18 cellular contexts compared by ENCODE assay signal in genomic region chr5:23014817-23015216, GRCh38.
DNase-seq lines count a peak whose midpoint lies in the region; ATAC-seq and TF ChIP-seq lines count a peak whose summit lies in the region.
"Had no signal": no experiment of that assay in that cellular context is flagged by ENCODE, and none has a peak within 500 bp of the region (broad histone marks: within the 10 kb centered on the region; RNA-seq: fewer than 3 reads in every experiment).

No MANE protein-coding gene starts in this region.

- H2AFZ ChIP-seq in Loucy (ENCODE audit: low read length) (0 out of 2 replicates have a peak overlapping the region, but pooled peaks have one; percentile 91), OCI-LY3 (ENCODE audit: low read depth, low read length) (peak overlapping the region; percentile 21; the same call in 1 of the 2 replicates)

- no peaks in the 10 kb centered on the region for H3K36me3 Mint-ChIP-seq in mesothelial cell of epicardium
- H3K36me3 Mint-ChIP-seq: CD4-positive, alpha-beta memory T cell had no signal

- no peak overlapping the region for H3K27ac ChIP-seq in OCI-LY3 (ENCODE audit: low read length)
- H3K27ac ChIP-seq: BLaER1 treated with 17β-estradiol and CSF1 and Interleukin-3, amounts not matched to agents 10 nM and 100 nM had no signal

- H3K9me3 ChIP-seq in Loucy (ENCODE audit: insufficient read depth, low read depth, low read length) (no peaks in the 10 kb centered on the region), OCI-LY3 (ENCODE audit: insufficient read depth, low read length) (no peaks in the 10 kb centered on the region)
- H3K9me3 ChIP-seq: BLaER1 treated with 17β-estradiol and CSF1 and Interleukin-3, amounts not matched to agents 10 nM and 100 nM had no signal

- ATAC-seq in HG03095 (IDR thresholded peaks at IDR 0.05; ENCODE audit: unreplicated experiment) = no peak
- ATAC-seq: Panc1 had no signal

- H4K20me1 ChIP-seq in Loucy (ENCODE audit: insufficient read depth, low read length, poor library complexity, severe bottlenecking) = no peaks in the 10 kb centered on the region
- no peaks in the 10 kb centered on the region for H4K20me1 ChIP-seq in OCI-LY3 (ENCODE audit: insufficient read depth, low read length)
- H4K20me1 ChIP-seq: BLaER1 treated with 17β-estradiol and CSF1 and Interleukin-3, amounts not matched to agents 10 nM and 100 nM had no signal

- peaks cover 9% of the 10 kb centered on the region for H3K4me1 Mint-ChIP-seq in mesothelial cell of epicardium

- H3K9ac ChIP-seq in Loucy (ENCODE audit: low read depth, low read length, poor library complexity, severe bottlenecking) = no peak overlapping the region
- no peak overlapping the region for H3K9ac ChIP-seq in OCI-LY3 (ENCODE audit: low read length)
- H3K9ac ChIP-seq: BLaER1 treated with 17β-estradiol and CSF1 and Interleukin-3, amounts not matched to agents 10 nM and 100 nM had no signal

- H3K36me3 ChIP-seq in Loucy (ENCODE audit: insufficient read depth, low read length) = no peaks in the 10 kb centered on the region
- no peaks in the 10 kb centered on the region for H3K36me3 ChIP-seq in OCI-LY3 (replicated peaks; ENCODE audit: low read depth, low read length)
- H3K36me3 ChIP-seq: BLaER1 treated with 17β-estradiol and CSF1 and Interleukin-3, amounts not matched to agents 10 nM and 100 nM had no signal

- H3K4me3 ChIP-seq in Loucy (ENCODE audit: low read length, poor library complexity, severe bottlenecking) (no peak overlapping the region), OCI-LY3 (ENCODE audit: low read length) (no peak overlapping the region)

- H3K4me2 ChIP-seq in Loucy (ENCODE audit: low read depth, low read length, poor library complexity, severe bottlenecking) = peak overlapping the region; percentile 74
- no peak overlapping the region for H3K4me2 ChIP-seq in OCI-LY3 (ENCODE audit: low read length)

- H3K79me2 ChIP-seq in Loucy (ENCODE audit: insufficient read depth, low read length) (no peaks in the 10 kb centered on the region), OCI-LY3 (ENCODE audit: low read length) (no peaks in the 10 kb centered on the region)

- no peaks in the 10 kb centered on the region for H3F3A ChIP-seq in Loucy (ENCODE audit: low read depth)

- H3K4me3 Mint-ChIP-seq in mesothelial cell of epicardium = no peak overlapping the region

- no peak overlapping the region for H3K27ac Mint-ChIP-seq in mesothelial cell of epicardium
- H3K27ac Mint-ChIP-seq: CD4-positive, alpha-beta memory T cell had no signal

- H3K9me2 ChIP-seq in Loucy (replicated peaks; ENCODE audit: low read depth, low read length) = no peaks in the 10 kb centered on the region

- H3K27me3 ChIP-seq in Loucy (ENCODE audit: insufficient read depth, low read length, poor library complexity, severe bottlenecking) (no peaks in the 10 kb centered on the region), OCI-LY3 (ENCODE audit: low read depth, low read length) (no peaks in the 10 kb centered on the region)
- H3K27me3 ChIP-seq: BLaER1 treated with 17β-estradiol and CSF1 and Interleukin-3, amounts not matched to agents 10 nM and 100 nM had no signal

- peaks cover 9% of the 10 kb centered on the region for H3K27me3 Mint-ChIP-seq in mesothelial cell of epicardium (ENCODE audit: low read depth)
- H3K27me3 Mint-ChIP-seq: CD4-positive, alpha-beta memory T cell had no signal

- peaks cover 5% of the 10 kb centered on the region for H3K4me1 ChIP-seq in Loucy (ENCODE audit: insufficient read depth, low read length, poor library complexity, severe bottlenecking)
- H3K4me1 ChIP-seq in OCI-LY3 (ENCODE audit: low read length) = no peaks in the 10 kb centered on the region; the same call in 1 of the 2 replicates

- DNase-seq in NCI-H2171 treated with DMSO at 0.1 percent for 48 hours (lab: John Stamatoyannopoulos, UW) (peak; percentile 39), NCI-H2171 (lab: John Stamatoyannopoulos, UW) (no peak), mesothelial cell of epicardium (ENCODE audit: low spot score in 2 of 2, unreplicated experiment in 2 of 2) (no peak), AG08396 (ENCODE audit: low spot score) (no peak)
- DNase-seq: ACHN; CD4-positive, alpha-beta memory T cell; DMS79 treated with DMSO at 0.1 percent for 48 hours; H7; KG1; NCI-H187; NCI-H2107; NCI-H526; T-helper 1 cell had no signal

- no peaks in the 10 kb centered on the region for H3K9me3 Mint-ChIP-seq in mesothelial cell of epicardium

- TF ChIP-seq CTCF in Loucy (conservative IDR thresholded peaks at IDR 0.05; ENCODE audit: low read length) (no peak), OCI-LY3 (IDR thresholded peaks at IDR 0.05; ENCODE audit: low read depth, low read length) (no peak), mesothelial cell of epicardium (IDR thresholded peaks at IDR 0.05; ENCODE audit: unreplicated experiment) (no peak)
